In the genomic region with DNA sequence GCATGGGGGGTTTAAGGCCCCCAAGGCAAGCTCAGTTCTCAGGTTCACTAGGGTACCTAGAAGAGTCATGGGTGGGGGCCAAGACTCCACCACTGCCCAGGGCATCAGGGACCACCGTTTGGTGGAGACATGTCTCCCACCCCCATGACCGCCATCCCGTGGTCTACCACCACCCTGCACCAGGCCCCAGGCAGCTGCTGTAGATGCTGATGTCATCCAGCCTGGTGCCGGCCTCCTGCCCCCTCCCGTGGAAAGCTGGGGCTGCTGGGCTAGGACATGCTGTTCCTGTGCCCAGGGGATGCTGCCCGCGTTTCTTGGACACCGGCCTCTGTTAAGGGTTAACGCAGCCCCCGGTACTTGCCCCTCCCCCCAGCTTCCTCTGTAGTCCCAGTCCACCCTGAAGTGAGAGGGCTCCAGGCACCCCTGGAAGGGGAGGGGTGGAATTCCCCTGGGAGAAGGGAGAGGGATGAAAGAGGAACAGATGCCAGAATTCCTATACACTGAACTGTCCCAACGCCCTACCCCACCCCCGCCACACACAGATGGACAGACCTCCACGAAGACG, we compare ENCODE assay signal across 9 cellular contexts. TPM values are rescaled to one million over a fixed set of nuclear protein-coding genes. Genes with fewer than 3 reads are reported as not detected.
DNase-seq lines count a peak whose midpoint lies in the region; ATAC-seq and TF ChIP-seq lines count a peak whose summit lies in the region.
"Had no signal": no experiment of that assay in that cellular context is flagged by ENCODE, and none has a peak within 500 bp of the region (broad histone marks: within the 10 kb centered on the region; RNA-seq: fewer than 3 reads in every experiment).

No MANE protein-coding gene starts in this region.

- 35 to 51% (median 46%) methylated on average over 11 to 14 of the region's 14 CpGs for WGBS in stomach, 5 donors

- no peak overlapping the region for H3K4me3 ChIP-seq in brain microvascular endothelial cell (ENCODE audit: low read depth, low read length)
- peak overlapping the region in 3 of 4 donors; percentile 16 to 32 (median 22) for H3K4me3 ChIP-seq in stomach

- no peaks in the 10 kb centered on the region for H3K36me3 Mint-ChIP-seq in immature natural killer cell
- H3K36me3 Mint-ChIP-seq: memory B cell had no signal

- in situ Hi-C loops in brain microvascular endothelial cell (cut with HindIII; ENCODE audit: low pct_ligation_motif_present, low sequenced_read_pairs) = no loop called here

- H3K27ac ChIP-seq in brain microvascular endothelial cell = no peak overlapping the region
- H3K27ac ChIP-seq in stomach = peak overlapping the region in 4 of 5 donors; percentile 40 to 67 (median 60)

- peak; percentile 32 for TF ChIP-seq CTCF in brain microvascular endothelial cell (IDR thresholded peaks at IDR 0.05; ENCODE audit: low read depth, low read length, missing control alignments)
- TF ChIP-seq CTCF in stomach (IDR thresholded peaks at IDR 0.05) = no peak

- no peak for TF ChIP-seq POLR2A in stomach (IDR thresholded peaks at IDR 0.05)

- DNase-seq in HCEC 1CT (peak; percentile 65), brain microvascular endothelial cell (peak; percentile 25), iPS-NIHi11 (ENCODE audit: low spot score) (peak; percentile 47), stomach (no peak), NCI-H187 (lab: John Stamatoyannopoulos, UW) (no peak), immature natural killer cell (no peak)

- peaks cover 1 to 3% (median 2%) of the 10 kb centered on the region in 3 donors for H3K27me3 Mint-ChIP-seq in immature natural killer cell (ENCODE audit: low read depth in 3 of 3)

- H3K9me3 ChIP-seq in stomach = no peaks in the 10 kb centered on the region

- H3K9me3 Mint-ChIP-seq in immature natural killer cell = peaks cover 0 to 2% (median 0%) of the 10 kb centered on the region in 6 donors
- H3K9me3 Mint-ChIP-seq: memory B cell had no signal

- H3K27me3 ChIP-seq in brain microvascular endothelial cell (replicated peaks) (peaks cover 13% of the 10 kb centered on the region), stomach (peaks cover 0 to 16% (median 0%) of the 10 kb centered on the region in 3 donors)

- no peaks in the 10 kb centered on the region for H3K36me3 ChIP-seq in brain microvascular endothelial cell (replicated peaks)
- no peaks in the 10 kb centered on the region for H3K36me3 ChIP-seq in stomach

- H3K4me1 ChIP-seq in stomach = peaks cover 0 to 23% (median 6%) of the 10 kb centered on the region in 4 donors

- H3K4me3 Mint-ChIP-seq in immature natural killer cell = no peak overlapping the region
- H3K4me3 Mint-ChIP-seq: memory B cell had no signal

- TF ChIP-seq EP300 in stomach (IDR thresholded peaks at IDR 0.05) = peak; percentile 84

- ATAC-seq in GM19455 (IDR thresholded peaks at IDR 0.05; ENCODE audit: unreplicated experiment) (no peak), GM21526 (IDR thresholded peaks at IDR 0.05; ENCODE audit: low FRiP score, unreplicated experiment) (no peak)

- H3K4me1 Mint-ChIP-seq in immature natural killer cell = peaks cover 0 to 2% of the 10 kb centered on the region in 2 donors

- intact Hi-C loops in stomach (cut with DNase I; ENCODE audit: low total_unique reads) = no loop called here

- H3K27ac Mint-ChIP-seq in immature natural killer cell = no peak overlapping the region
- H3K27ac Mint-ChIP-seq: memory B cell had no signal

RNA-seq across cellular contexts. Expression of gene IP6K3, which starts 0.6 kb away (rescaled TPM):
- total RNA-seq in stomach = 10 to 100 TPM in 1 of 5 donors, 1 to 10 TPM in 1, under 1 TPM in 1, not detected in 2; 0.58 to 73.5 (median 1.1) TPM
- polyA plus RNA-seq in stomach = 1 to 10 TPM; 1.3 to 3.4 (median 2.5) TPM
- polyA plus RNA-seq in immature natural killer cell = not detected

RNA-seq across cellular contexts. Expression of gene UQCC2, which starts 34.6 kb away (rescaled TPM):
- total RNA-seq in stomach = 10 to 100 TPM in 3 of 5 donors, 1 to 10 TPM in 2; 4.7 to 25.4 (median 15.4) TPM
- polyA plus RNA-seq in stomach (100 to 1,000 TPM in 1 of 3 donors, 10 to 100 TPM in 2; 83.1 to 109 (median 93.7) TPM), immature natural killer cell (10 to 100 TPM; 27.9 to 48.8 (median 37.4) TPM)

RNA-seq across cellular contexts. Expression of gene LEMD2, which starts 42.8 kb away (rescaled TPM):
- total RNA-seq in stomach = 100 to 1,000 TPM in 2 of 5 donors, 10 to 100 TPM in 3; 46.1 to 428 (median 67.1) TPM
- polyA plus RNA-seq in stomach (10 to 100 TPM; 22.0 to 50.8 (median 24.3) TPM), immature natural killer cell (10 to 100 TPM; 22.6 to 39.8 (median 23.6) TPM)

RNA-seq across cellular contexts. Expression of gene MLN, which starts 57.7 kb away (rescaled TPM):
- total RNA-seq in stomach = not detected
- polyA plus RNA-seq in stomach (not detected), immature natural killer cell (not detected)

Comparison
In these comparisons a context has a peak if more than half of its experiments do, and no peak if none do; other contexts are left out.
1. DNase-seq: peak in HCEC 1CT (single experiment), brain microvascular endothelial cell (single experiment) and iPS-NIHi11 (single experiment); none in stomach (single experiment), NCI-H187 (0 of 2) and immature natural killer cell (0 of 3).